In genomic region chr5:65830856-65831255, GRCh38 we compare ENCODE assay signal across 18 cellular contexts.
A peak's percentile ranks its signal among the peaks of the same experiment; 100 is the strongest.
DNase-seq lines count a peak whose midpoint lies in the region; ATAC-seq and TF ChIP-seq lines count a peak whose summit lies in the region.
"Had no signal": no experiment of that assay in that cellular context is flagged by ENCODE, and none has a peak within 500 bp of the region (broad histone marks: within the 10 kb centered on the region; RNA-seq: fewer than 3 reads in every experiment).

No MANE protein-coding gene starts in this region.

- no peak overlapping the region for H2BK5ac ChIP-seq in mesendoderm (ENCODE audit: low read length)

- H3K27me3 ChIP-seq in HUES48 (ENCODE audit: control insufficient read depth, insufficient read depth, low read length): no peaks in the 10 kb centered on the region
- H3K27me3 ChIP-seq in mesendoderm (ENCODE audit: insufficient read depth, low read length, poor library complexity): no peaks in the 10 kb centered on the region
- no peaks in the 10 kb centered on the region for H3K27me3 ChIP-seq in aorta (ENCODE audit: control insufficient read depth in 1 of 2, insufficient read depth in 2 of 2, low read length in 1 of 2)
- H3K27me3 ChIP-seq: brain microvascular endothelial cell had no signal

- TF ChIP-seq CTCF in chondrocyte (IDR thresholded peaks at IDR 0.05): no peak

- H3K18ac ChIP-seq in mesendoderm (ENCODE audit: low read length): no peak overlapping the region

- H3K36me3 Mint-ChIP-seq in T-cell (no peaks in the 10 kb centered on the region), chondrocyte (ENCODE audit: low read depth) (no peaks in the 10 kb centered on the region)
- H3K36me3 Mint-ChIP-seq: activated naive CD8-positive, alpha-beta T cell had no signal

- H3K79me2 ChIP-seq in mesendoderm (ENCODE audit: control insufficient read depth, insufficient read depth, low read length): no peaks in the 10 kb centered on the region

- H2BK15ac ChIP-seq in mesendoderm (replicated peaks; ENCODE audit: low read depth): no peak overlapping the region

- H3K4me3 ChIP-seq in HUES48 (ENCODE audit: low read depth, low read length) (no peak overlapping the region), mesendoderm (ENCODE audit: low read length) (no peak overlapping the region), aorta (ENCODE audit: low read length in 2 of 2) (no peak overlapping the region)
- H3K4me3 ChIP-seq: HAP-1, mucosa of descending colon had no signal

- H4K5ac ChIP-seq in mesendoderm (ENCODE audit: low read length): no peak overlapping the region

- no peak overlapping the region for H3K4me2 ChIP-seq in mesendoderm (ENCODE audit: low read length)

- no peaks in the 10 kb centered on the region for H3K79me1 ChIP-seq in mesendoderm (ENCODE audit: low read length)

- H3K36me3 ChIP-seq in HUES48 (ENCODE audit: control insufficient read depth, insufficient read depth, low read length) (0 out of 2 replicates have a peak, but pooled peaks cover 10% of the 10 kb centered on the region), mesendoderm (ENCODE audit: control insufficient read depth, insufficient read depth, low read length) (no peaks in the 10 kb centered on the region), aorta (ENCODE audit: control insufficient read depth in 1 of 2, insufficient read depth in 2 of 2, low read length in 1 of 2) (no peaks in the 10 kb centered on the region)
- H3K36me3 ChIP-seq: brain microvascular endothelial cell, HAP-1 had no signal

- H3K23ac ChIP-seq in mesendoderm (ENCODE audit: low read length): no peak overlapping the region

- H3K27me3 Mint-ChIP-seq in T-cell: no peaks in the 10 kb centered on the region
- H3K27me3 Mint-ChIP-seq in chondrocyte (ENCODE audit: low read depth): no peaks in the 10 kb centered on the region
- H3K27me3 Mint-ChIP-seq: activated naive CD8-positive, alpha-beta T cell had no signal

- no peak overlapping the region for H2AK5ac ChIP-seq in mesendoderm (ENCODE audit: low read length)

- H3K9me3 ChIP-seq in HUES48 (ENCODE audit: control insufficient read depth, insufficient read depth, low read length): no peaks in the 10 kb centered on the region
- H3K9me3 ChIP-seq in aorta (ENCODE audit: control insufficient read depth, low read length): no peaks in the 10 kb centered on the region
- H3K9me3 ChIP-seq: HAP-1, mucosa of descending colon had no signal

- intact Hi-C loops in aorta (cut with DNase I): no loop called here

- H3K27ac ChIP-seq in HUES48 (ENCODE audit: low read depth, low read length) (peak overlapping the region; percentile 10), mesendoderm (ENCODE audit: low read depth, low read length) (no peak overlapping the region), substantia nigra (ENCODE audit: low read depth, low read length, poor library complexity, severe bottlenecking) (peak overlapping the region; percentile 99), aorta (ENCODE audit: low read depth in 1 of 2, low read length in 2 of 2) (no peak overlapping the region)
- H3K27ac ChIP-seq: brain microvascular endothelial cell had no signal

- no peak overlapping the region for H4K8ac ChIP-seq in mesendoderm (ENCODE audit: low read depth, low read length)

- no peak overlapping the region for H3K27ac Mint-ChIP-seq in T-cell
- no peak overlapping the region for H3K27ac Mint-ChIP-seq in chondrocyte (ENCODE audit: unreplicated experiment)
- H3K27ac Mint-ChIP-seq: activated naive CD8-positive, alpha-beta T cell; activated T-helper 1 cell treated with anti-CD3 and anti-CD28 coated beads, Interleukin-12 subunit alpha, Interleukin-12 subunit beta, Interleukin-2, Interleukin-4 antibody, amounts not matched to agents 30 ng/mL and 10 ng/mL and 1 ng/mL, durations not matched to agents 14 hours and 24 hours and 36 hours had no signal

- no peak overlapping the region for H2BK120ac ChIP-seq in mesendoderm (ENCODE audit: low read depth, low read length)

- H3K56ac ChIP-seq in mesendoderm (ENCODE audit: low read length): no peak overlapping the region

- POLR2A ChIA-PET in T-cell (lab: Charles Lee): no interaction called here

- CTCF ChIA-PET in T-cell (lab: Charles Lee): no interaction called here

- H3K9me3 Mint-ChIP-seq in T-cell (no peaks in the 10 kb centered on the region), chondrocyte (ENCODE audit: low read depth) (no peaks in the 10 kb centered on the region)
- H3K9me3 Mint-ChIP-seq: activated T-helper 1 cell treated with anti-CD3 and anti-CD28 coated beads, Interleukin-12 subunit alpha, Interleukin-12 subunit beta, Interleukin-2, Interleukin-4 antibody, amounts not matched to agents 30 ng/mL and 10 ng/mL and 1 ng/mL, durations not matched to agents 14 hours and 24 hours and 36 hours had no signal

- no peak overlapping the region for H3K9ac ChIP-seq in HUES48 (ENCODE audit: low read depth, low read length)
- no peak overlapping the region for H3K9ac ChIP-seq in mesendoderm (ENCODE audit: low read length)

- peak; percentile 8 for DNase-seq in cerebellar cortex (ENCODE audit: low spot score)
- DNase-seq in mesendoderm: peak; percentile 36
- peak in 24 of 49 donors; percentile 10 to 77 (median 38) for DNase-seq in substantia nigra (lab: John Stamatoyannopoulos, UW)
- DNase-seq in aorta: no peak
- no peak for DNase-seq in T-cell
- no peak for DNase-seq in chondrocyte (ENCODE audit: low spot score)
- DNase-seq: AML-193, brain microvascular endothelial cell, COR-L47, mucosa of descending colon, NCI-H1092 treated with DMSO at 0.1 percent for 48 hours, NCI-H2081 had no signal

- H3K4me3 Mint-ChIP-seq in T-cell (no peak overlapping the region), chondrocyte (ENCODE audit: unreplicated experiment) (no peak overlapping the region)
- H3K4me3 Mint-ChIP-seq: activated naive CD8-positive, alpha-beta T cell; activated T-helper 1 cell treated with anti-CD3 and anti-CD28 coated beads, Interleukin-12 subunit alpha, Interleukin-12 subunit beta, Interleukin-2, Interleukin-4 antibody, amounts not matched to agents 30 ng/mL and 10 ng/mL and 1 ng/mL, durations not matched to agents 14 hours and 24 hours and 36 hours had no signal

- no peak for ATAC-seq in GM21737 (IDR thresholded peaks at IDR 0.05; ENCODE audit: unreplicated experiment)
- ATAC-seq in aorta (ENCODE audit: low FRiP score): no peak
- ATAC-seq in T-cell (replicated peaks in 1 of 4): no peak
- ATAC-seq: left lobe of liver, mucosa of descending colon had no signal

- H3K4ac ChIP-seq in mesendoderm (ENCODE audit: low read depth, low read length): no peak overlapping the region

- no CpG with 5 or more reads among the region's 2 CpGs for WGBS in mesendoderm (ENCODE audit: extremely low coverage, insufficient coverage, low lambda C conversion rate)
- 86% methylated on average over 2 of the region's 2 CpGs for WGBS in aorta, 2 donors

- H3K4me1 ChIP-seq in HUES48 (ENCODE audit: control insufficient read depth, insufficient read depth, low read length) (peaks cover 10% of the 10 kb centered on the region), mesendoderm (ENCODE audit: control insufficient read depth, low read depth, low read length) (peaks cover 2% of the 10 kb centered on the region), aorta (ENCODE audit: control insufficient read depth in 1 of 2, insufficient read depth in 2 of 2, low read length in 2 of 2) (peaks cover 0 to 3% of the 10 kb centered on the region in 2 donors)

- peaks cover under 1 to 6% (median 3%) of the 10 kb centered on the region in 3 donors for H3K4me1 Mint-ChIP-seq in T-cell
- H3K4me1 Mint-ChIP-seq in chondrocyte (ENCODE audit: low read depth): peaks cover 23% of the 10 kb centered on the region

Comparison
In these comparisons a context has a peak if more than half of its experiments do, and no peak if none do; other contexts are left out.
1. H3K27ac ChIP-seq: peak in HUES48 (single experiment) and substantia nigra (single experiment); none in mesendoderm (single experiment) and aorta (0 of 2).
2. DNase-seq: peak in cerebellar cortex (single experiment) and mesendoderm (single experiment); none in aorta (0 of 2), T-cell (0 of 34) and chondrocyte (single experiment).